In the genomic region with DNA sequence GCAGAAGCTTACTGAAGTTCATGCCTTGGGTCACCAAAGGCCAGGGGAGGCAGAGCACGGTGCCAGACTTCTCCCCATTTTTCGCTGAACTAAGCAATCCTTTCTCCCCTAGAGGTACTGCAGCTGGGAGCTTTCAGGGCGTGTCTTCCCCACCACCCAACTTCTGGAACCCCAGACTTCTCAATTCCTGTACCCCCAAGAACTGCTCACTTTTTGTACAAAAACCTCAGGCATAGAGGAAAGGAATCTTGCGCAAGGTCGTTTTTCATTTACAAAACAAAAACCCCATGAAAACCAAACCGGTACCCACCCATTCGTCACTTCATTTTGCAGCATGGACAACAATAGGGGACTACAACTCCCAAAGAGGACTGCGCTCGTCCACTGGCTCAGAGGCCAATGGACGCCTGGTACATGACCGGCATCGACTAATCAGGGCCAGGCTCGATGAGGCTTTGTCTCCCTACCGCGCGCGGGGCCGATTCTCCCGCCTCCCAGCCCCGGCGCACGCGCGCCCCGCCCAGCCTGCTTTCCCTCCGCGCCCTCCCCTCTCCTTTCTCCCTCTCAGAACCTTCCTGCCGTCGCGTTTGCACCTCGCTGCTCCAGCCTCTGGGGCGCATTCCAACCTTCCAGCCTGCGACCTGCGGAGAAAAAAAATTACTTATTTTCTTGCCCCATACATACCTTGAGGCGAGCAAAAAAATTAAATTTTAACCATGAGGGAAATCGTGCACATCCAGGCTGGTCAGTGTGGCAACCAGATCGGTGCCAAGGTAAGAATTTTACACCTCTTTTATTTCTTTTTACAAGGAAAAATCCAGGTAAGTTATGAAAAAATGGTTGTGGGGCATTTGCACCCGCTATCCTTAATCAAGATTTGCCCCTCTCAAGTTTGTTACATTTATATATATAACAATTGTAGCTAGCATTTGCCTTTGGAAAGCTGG, we compare ENCODE assay signal across 1 cellular context.
A peak's percentile ranks its signal among the peaks of the same experiment; 100 is the strongest.
TF ChIP-seq lines count a peak whose summit lies in the region.

A gene (plus strand): TSS at position 562 of the 947 bp plus-strand sequence. CDS start 155 bp downstream, at position 717.

TF ChIP-seq in HepG2, 621 proteins besides CTCF, POLR2A, EP300 and RAD21 (continued from another document and continues in another):
- TF ChIP-seq MAFF (IDR thresholded peaks at IDR 0.05; ENCODE audit: low read depth, low read length) (peak; percentile 94), ZSCAN30 (CRISPR knock-in tag; IDR thresholded peaks at IDR 0.05) (no peak), ZNF598 (CRISPR knock-in tag; IDR thresholded peaks at IDR 0.05; ENCODE audit: borderline replicate concordance) (no peak; the same call in 1 of the 2 replicates), ZNF678 (CRISPR knock-in tag; IDR thresholded peaks at IDR 0.05) (no peak), ZBTB1 (CRISPR knock-in tag; IDR thresholded peaks at IDR 0.05; ENCODE audit: borderline replicate concordance) (no peak), ZFP37 (CRISPR knock-in tag; IDR thresholded peaks at IDR 0.05; ENCODE audit: borderline replicate concordance) (no peak), SMAD3 (CRISPR knock-in tag; IDR thresholded peaks at IDR 0.05) (no peak; the same call in 1 of the 2 replicates), ZNF274 (CRISPR knock-in tag; IDR thresholded peaks at IDR 0.05) (peak; percentile 59; the same call in 1 of the 2 replicates), BCL6 (CRISPR knock-in tag; IDR thresholded peaks at IDR 0.05) (no peak), NR2F1 (CRISPR knock-in tag; IDR thresholded peaks at IDR 0.05) (no peak), HES4 (CRISPR knock-in tag; IDR thresholded peaks at IDR 0.05; ENCODE audit: borderline replicate concordance) (peak; percentile 62; the same call in 1 of the 2 replicates), ZNF839 (CRISPR knock-in tag; IDR thresholded peaks at IDR 0.05; ENCODE audit: borderline replicate concordance) (no peak), TCF12 (IDR thresholded peaks at IDR 0.05) (no peak), TCF12 (CRISPR knock-in tag; IDR thresholded peaks at IDR 0.05) (no peak), ZNF343 (CRISPR knock-in tag; IDR thresholded peaks at IDR 0.05) (no peak), ZBTB20 (CRISPR knock-in tag; IDR thresholded peaks at IDR 0.05; ENCODE audit: borderline replicate concordance, low read depth) (peak; percentile 70; the same call in 1 of the 2 replicates), ZNF816 (CRISPR knock-in tag; IDR thresholded peaks at IDR 0.05; ENCODE audit: borderline replicate concordance) (no peak)
- TF ChIP-seq, protein P1, sequence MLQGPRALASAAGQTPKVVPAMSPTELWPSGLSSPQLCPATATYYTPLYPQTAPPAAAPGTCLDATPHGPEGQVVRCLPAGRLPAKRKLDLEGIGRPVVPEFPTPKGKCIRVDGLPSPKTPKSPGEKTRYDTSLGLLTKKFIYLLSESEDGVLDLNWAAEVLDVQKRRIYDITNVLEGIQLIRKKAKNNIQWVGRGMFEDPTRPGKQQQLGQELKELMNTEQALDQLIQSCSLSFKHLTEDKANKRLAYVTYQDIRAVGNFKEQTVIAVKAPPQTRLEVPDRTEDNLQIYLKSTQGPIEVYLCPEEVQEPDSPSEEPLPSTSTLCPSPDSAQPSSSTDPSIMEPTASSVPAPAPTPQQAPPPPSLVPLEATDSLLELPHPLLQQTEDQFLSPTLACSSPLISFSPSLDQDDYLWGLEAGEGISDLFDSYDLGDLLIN (CRISPR knock-in tag; IDR thresholded peaks at IDR 0.05; ENCODE audit: borderline replicate concordance) = peak; percentile 97; the same call in 1 of the 2 replicates
- TF ChIP-seq, protein P2, sequence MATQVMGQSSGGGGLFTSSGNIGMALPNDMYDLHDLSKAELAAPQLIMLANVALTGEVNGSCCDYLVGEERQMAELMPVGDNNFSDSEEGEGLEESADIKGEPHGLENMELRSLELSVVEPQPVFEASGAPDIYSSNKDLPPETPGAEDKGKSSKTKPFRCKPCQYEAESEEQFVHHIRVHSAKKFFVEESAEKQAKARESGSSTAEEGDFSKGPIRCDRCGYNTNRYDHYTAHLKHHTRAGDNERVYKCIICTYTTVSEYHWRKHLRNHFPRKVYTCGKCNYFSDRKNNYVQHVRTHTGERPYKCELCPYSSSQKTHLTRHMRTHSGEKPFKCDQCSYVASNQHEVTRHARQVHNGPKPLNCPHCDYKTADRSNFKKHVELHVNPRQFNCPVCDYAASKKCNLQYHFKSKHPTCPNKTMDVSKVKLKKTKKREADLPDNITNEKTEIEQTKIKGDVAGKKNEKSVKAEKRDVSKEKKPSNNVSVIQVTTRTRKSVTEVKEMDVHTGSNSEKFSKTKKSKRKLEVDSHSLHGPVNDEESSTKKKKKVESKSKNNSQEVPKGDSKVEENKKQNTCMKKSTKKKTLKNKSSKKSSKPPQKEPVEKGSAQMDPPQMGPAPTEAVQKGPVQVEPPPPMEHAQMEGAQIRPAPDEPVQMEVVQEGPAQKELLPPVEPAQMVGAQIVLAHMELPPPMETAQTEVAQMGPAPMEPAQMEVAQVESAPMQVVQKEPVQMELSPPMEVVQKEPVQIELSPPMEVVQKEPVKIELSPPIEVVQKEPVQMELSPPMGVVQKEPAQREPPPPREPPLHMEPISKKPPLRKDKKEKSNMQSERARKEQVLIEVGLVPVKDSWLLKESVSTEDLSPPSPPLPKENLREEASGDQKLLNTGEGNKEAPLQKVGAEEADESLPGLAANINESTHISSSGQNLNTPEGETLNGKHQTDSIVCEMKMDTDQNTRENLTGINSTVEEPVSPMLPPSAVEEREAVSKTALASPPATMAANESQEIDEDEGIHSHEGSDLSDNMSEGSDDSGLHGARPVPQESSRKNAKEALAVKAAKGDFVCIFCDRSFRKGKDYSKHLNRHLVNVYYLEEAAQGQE (IDR thresholded peaks at IDR 0.05; ENCODE audit: borderline replicate concordance in 1 of 2, low read depth in 1 of 2, low read length in 2 of 2) = peak in 1 of 2 experiments; percentile 82; a peak in 2 of 4 replicates
- TF ChIP-seq, protein P3, sequence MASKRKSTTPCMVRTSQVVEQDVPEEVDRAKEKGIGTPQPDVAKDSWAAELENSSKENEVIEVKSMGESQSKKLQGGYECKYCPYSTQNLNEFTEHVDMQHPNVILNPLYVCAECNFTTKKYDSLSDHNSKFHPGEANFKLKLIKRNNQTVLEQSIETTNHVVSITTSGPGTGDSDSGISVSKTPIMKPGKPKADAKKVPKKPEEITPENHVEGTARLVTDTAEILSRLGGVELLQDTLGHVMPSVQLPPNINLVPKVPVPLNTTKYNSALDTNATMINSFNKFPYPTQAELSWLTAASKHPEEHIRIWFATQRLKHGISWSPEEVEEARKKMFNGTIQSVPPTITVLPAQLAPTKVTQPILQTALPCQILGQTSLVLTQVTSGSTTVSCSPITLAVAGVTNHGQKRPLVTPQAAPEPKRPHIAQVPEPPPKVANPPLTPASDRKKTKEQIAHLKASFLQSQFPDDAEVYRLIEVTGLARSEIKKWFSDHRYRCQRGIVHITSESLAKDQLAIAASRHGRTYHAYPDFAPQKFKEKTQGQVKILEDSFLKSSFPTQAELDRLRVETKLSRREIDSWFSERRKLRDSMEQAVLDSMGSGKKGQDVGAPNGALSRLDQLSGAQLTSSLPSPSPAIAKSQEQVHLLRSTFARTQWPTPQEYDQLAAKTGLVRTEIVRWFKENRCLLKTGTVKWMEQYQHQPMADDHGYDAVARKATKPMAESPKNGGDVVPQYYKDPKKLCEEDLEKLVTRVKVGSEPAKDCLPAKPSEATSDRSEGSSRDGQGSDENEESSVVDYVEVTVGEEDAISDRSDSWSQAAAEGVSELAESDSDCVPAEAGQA (IDR thresholded peaks at IDR 0.05; ENCODE audit: low read depth) = peak; percentile 21; the same call in 1 of the 2 replicates
- TF ChIP-seq, protein P3 (CRISPR knock-in tag; IDR thresholded peaks at IDR 0.05; ENCODE audit: borderline replicate concordance) = no peak
- TF ChIP-seq, protein P4, sequence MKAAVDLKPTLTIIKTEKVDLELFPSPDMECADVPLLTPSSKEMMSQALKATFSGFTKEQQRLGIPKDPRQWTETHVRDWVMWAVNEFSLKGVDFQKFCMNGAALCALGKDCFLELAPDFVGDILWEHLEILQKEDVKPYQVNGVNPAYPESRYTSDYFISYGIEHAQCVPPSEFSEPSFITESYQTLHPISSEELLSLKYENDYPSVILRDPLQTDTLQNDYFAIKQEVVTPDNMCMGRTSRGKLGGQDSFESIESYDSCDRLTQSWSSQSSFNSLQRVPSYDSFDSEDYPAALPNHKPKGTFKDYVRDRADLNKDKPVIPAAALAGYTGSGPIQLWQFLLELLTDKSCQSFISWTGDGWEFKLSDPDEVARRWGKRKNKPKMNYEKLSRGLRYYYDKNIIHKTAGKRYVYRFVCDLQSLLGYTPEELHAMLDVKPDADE (CRISPR knock-in tag; IDR thresholded peaks at IDR 0.05) = no peak
- TF ChIP-seq, protein P5, sequence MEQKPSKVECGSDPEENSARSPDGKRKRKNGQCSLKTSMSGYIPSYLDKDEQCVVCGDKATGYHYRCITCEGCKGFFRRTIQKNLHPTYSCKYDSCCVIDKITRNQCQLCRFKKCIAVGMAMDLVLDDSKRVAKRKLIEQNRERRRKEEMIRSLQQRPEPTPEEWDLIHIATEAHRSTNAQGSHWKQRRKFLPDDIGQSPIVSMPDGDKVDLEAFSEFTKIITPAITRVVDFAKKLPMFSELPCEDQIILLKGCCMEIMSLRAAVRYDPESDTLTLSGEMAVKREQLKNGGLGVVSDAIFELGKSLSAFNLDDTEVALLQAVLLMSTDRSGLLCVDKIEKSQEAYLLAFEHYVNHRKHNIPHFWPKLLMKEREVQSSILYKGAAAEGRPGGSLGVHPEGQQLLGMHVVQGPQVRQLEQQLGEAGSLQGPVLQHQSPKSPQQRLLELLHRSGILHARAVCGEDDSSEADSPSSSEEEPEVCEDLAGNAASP (CRISPR knock-in tag; IDR thresholded peaks at IDR 0.05; ENCODE audit: borderline replicate concordance) = no peak; the same call in 1 of the 2 replicates
- TF ChIP-seq, protein P6, sequence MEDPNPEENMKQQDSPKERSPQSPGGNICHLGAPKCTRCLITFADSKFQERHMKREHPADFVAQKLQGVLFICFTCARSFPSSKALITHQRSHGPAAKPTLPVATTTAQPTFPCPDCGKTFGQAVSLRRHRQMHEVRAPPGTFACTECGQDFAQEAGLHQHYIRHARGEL (CRISPR knock-in tag; IDR thresholded peaks at IDR 0.05) = no peak
- TF ChIP-seq, protein P7, sequence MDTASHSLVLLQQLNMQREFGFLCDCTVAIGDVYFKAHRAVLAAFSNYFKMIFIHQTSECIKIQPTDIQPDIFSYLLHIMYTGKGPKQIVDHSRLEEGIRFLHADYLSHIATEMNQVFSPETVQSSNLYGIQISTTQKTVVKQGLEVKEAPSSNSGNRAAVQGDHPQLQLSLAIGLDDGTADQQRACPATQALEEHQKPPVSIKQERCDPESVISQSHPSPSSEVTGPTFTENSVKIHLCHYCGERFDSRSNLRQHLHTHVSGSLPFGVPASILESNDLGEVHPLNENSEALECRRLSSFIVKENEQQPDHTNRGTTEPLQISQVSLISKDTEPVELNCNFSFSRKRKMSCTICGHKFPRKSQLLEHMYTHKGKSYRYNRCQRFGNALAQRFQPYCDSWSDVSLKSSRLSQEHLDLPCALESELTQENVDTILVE (CRISPR knock-in tag; IDR thresholded peaks at IDR 0.05) = peak; percentile 39; the same call in 1 of the 2 replicates
- TF ChIP-seq, protein P8, sequence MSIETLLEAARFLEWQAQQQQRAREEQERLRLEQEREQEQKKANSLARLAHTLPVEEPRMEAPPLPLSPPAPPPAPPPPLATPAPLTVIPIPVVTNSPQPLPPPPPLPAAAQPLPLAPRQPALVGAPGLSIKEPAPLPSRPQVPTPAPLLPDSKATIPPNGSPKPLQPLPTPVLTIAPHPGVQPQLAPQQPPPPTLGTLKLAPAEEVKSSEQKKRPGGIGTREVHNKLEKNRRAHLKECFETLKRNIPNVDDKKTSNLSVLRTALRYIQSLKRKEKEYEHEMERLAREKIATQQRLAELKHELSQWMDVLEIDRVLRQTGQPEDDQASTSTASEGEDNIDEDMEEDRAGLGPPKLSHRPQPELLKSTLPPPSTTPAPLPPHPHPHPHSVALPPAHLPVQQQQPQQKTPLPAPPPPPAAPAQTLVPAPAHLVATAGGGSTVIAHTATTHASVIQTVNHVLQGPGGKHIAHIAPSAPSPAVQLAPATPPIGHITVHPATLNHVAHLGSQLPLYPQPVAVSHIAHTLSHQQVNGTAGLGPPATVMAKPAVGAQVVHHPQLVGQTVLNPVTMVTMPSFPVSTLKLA (IDR thresholded peaks at IDR 0.05) = peak; percentile 80
- TF ChIP-seq, protein P9, sequence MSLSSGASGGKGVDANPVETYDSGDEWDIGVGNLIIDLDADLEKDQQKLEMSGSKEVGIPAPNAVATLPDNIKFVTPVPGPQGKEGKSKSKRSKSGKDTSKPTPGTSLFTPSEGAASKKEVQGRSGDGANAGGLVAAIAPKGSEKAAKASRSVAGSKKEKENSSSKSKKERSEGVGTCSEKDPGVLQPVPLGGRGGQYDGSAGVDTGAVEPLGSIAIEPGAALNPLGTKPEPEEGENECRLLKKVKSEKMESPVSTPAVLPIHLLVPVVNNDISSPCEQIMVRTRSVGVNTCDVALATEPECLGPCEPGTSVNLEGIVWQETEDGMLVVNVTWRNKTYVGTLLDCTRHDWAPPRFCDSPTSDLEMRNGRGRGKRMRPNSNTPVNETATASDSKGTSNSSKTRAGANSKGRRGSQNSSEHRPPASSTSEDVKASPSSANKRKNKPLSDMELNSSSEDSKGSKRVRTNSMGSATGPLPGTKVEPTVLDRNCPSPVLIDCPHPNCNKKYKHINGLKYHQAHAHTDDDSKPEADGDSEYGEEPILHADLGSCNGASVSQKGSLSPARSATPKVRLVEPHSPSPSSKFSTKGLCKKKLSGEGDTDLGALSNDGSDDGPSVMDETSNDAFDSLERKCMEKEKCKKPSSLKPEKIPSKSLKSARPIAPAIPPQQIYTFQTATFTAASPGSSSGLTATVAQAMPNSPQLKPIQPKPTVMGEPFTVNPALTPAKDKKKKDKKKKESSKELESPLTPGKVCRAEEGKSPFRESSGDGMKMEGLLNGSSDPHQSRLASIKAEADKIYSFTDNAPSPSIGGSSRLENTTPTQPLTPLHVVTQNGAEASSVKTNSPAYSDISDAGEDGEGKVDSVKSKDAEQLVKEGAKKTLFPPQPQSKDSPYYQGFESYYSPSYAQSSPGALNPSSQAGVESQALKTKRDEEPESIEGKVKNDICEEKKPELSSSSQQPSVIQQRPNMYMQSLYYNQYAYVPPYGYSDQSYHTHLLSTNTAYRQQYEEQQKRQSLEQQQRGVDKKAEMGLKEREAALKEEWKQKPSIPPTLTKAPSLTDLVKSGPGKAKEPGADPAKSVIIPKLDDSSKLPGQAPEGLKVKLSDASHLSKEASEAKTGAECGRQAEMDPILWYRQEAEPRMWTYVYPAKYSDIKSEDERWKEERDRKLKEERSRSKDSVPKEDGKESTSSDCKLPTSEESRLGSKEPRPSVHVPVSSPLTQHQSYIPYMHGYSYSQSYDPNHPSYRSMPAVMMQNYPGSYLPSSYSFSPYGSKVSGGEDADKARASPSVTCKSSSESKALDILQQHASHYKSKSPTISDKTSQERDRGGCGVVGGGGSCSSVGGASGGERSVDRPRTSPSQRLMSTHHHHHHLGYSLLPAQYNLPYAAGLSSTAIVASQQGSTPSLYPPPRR (CRISPR knock-in tag; IDR thresholded peaks at IDR 0.05; ENCODE audit: borderline replicate concordance) = peak; percentile 28; the same call in 1 of the 2 replicates
